8 cellular contexts compared by ENCODE assay signal in genomic region chrX:154436290-154436596, GRCh38. TPM values are rescaled to one million over a fixed set of nuclear protein-coding genes. Genes with fewer than 3 reads are reported as not detected.
DNase-seq lines count a peak whose midpoint lies in the region; ATAC-seq, FAIRE-seq and TF ChIP-seq lines count a peak whose summit lies in the region.

No MANE protein-coding gene starts in this region.

- no peak overlapping the region for H3K56ac ChIP-seq in H1 (replicated peaks; ENCODE audit: insufficient read length, low read depth, low read length)

- H3K14ac ChIP-seq in H1 (ENCODE audit: insufficient read length) (no peak overlapping the region), trophoblast cell (ENCODE audit: low read length) (no peak overlapping the region)

- no peak overlapping the region for H4K5ac ChIP-seq in H1 (ENCODE audit: insufficient read length, low read depth, low read length)

- H4K20me1 ChIP-seq in DOHH2 (ENCODE audit: control insufficient read depth, insufficient read depth, low read depth, low read length) (no peaks in the 10 kb centered on the region), OCI-LY3 (ENCODE audit: insufficient read depth, low read length) (no peaks in the 10 kb centered on the region), H1 (replicated peaks in 1 of 2; ENCODE audit: control insufficient read depth in 1 of 2, insufficient read depth in 2 of 2, low read length in 2 of 2) (peaks cover 0 to 13% of the 10 kb centered on the region in 2 experiments)

- H3K4me2 ChIP-seq in DOHH2 (ENCODE audit: low read length) (peak overlapping the region; percentile 53), OCI-LY3 (ENCODE audit: low read length) (peak overlapping the region; percentile 53), H1 (ENCODE audit: insufficient read depth in 1 of 2, low read depth in 2 of 2, low read length in 2 of 2) (peak overlapping the region; percentile 42 to 66), trophoblast cell (ENCODE audit: low read length) (peak overlapping the region; percentile 71)

- H2AFZ ChIP-seq in OCI-LY3 (ENCODE audit: low read depth, low read length) (no peak overlapping the region), H1 (ENCODE audit: low read length) (no peak overlapping the region), trophoblast cell (ENCODE audit: insufficient read depth, low read length, poor library complexity) (no peak overlapping the region)

- 23% methylated on average over 20 of the region's 20 CpGs; no CpG with 5 or more reads in 1 of the 2 experiments for WGBS in H1 (ENCODE audit: extremely low coverage in 1 of 2, insufficient coverage in 1 of 2, insufficient read length in 1 of 2, insufficient replicate concordance in 2 of 2, low coverage in 1 of 2, low lambda C conversion rate in 2 of 2, missing lambda C conversion rate in 1 of 2), 2 experiments
- no CpG with 5 or more reads among the region's 20 CpGs for WGBS in trophoblast cell (ENCODE audit: extremely low coverage, insufficient coverage, insufficient read length)

- H2AK5ac ChIP-seq in H1 (ENCODE audit: low read depth, low read length) (no peak overlapping the region), trophoblast cell (ENCODE audit: low read length) (peak overlapping the region; percentile 18)

- no peak for TF ChIP-seq EP300 in H1 (IDR thresholded peaks at IDR 0.05; ENCODE audit: borderline replicate concordance in 1 of 2, low read depth in 2 of 2, low read length in 2 of 2)

- H2BK120ac ChIP-seq in H1 (replicated peaks; ENCODE audit: low read depth, low read length) (no peak overlapping the region), trophoblast cell (ENCODE audit: insufficient read depth, low read length, poor library complexity) (no peak overlapping the region)

- H3K79me2 ChIP-seq in DOHH2 (ENCODE audit: control insufficient read depth, low read length) (peaks cover 23% of the 10 kb centered on the region), OCI-LY3 (ENCODE audit: low read length) (peaks cover 21% of the 10 kb centered on the region), H1 (ENCODE audit: control insufficient read depth in 1 of 2, insufficient read depth in 2 of 2, low read length in 2 of 2) (peaks cover 0 to 17% of the 10 kb centered on the region in 2 experiments; a peak in 2 of 4 replicates), trophoblast cell (ENCODE audit: control insufficient read depth, insufficient read depth, low read length, poor library complexity) (peaks cover 16% of the 10 kb centered on the region)

- H3K79me1 ChIP-seq in H1 (ENCODE audit: low read depth, low read length) (no peaks in the 10 kb centered on the region), trophoblast cell (ENCODE audit: low read length) (peaks cover 10% of the 10 kb centered on the region)

- FAIRE-seq in H1 (lab: Jason Lieb, UNC), result no peak

- H3K18ac ChIP-seq in H1 (ENCODE audit: extremely low read depth, low read length) (no peak overlapping the region), trophoblast cell (ENCODE audit: low read length) (peak overlapping the region; percentile 29)

- H3K27me3 ChIP-seq in DOHH2 (ENCODE audit: control insufficient read depth, low read length) (no peaks in the 10 kb centered on the region), OCI-LY3 (ENCODE audit: low read depth, low read length) (no peaks in the 10 kb centered on the region), H1 (replicated peaks in 1 of 4; ENCODE audit: control insufficient read depth in 3 of 4, extremely low read depth in 1 of 4, insufficient read depth in 3 of 4, low read length in 3 of 4) (no peaks in the 10 kb centered on the region), trophoblast cell (ENCODE audit: insufficient read depth, low read length) (no peaks in the 10 kb centered on the region)

- H3K27ac ChIP-seq in DOHH2 (ENCODE audit: low read depth, low read length) (no peak overlapping the region), OCI-LY3 (ENCODE audit: low read length) (no peak overlapping the region), H1 (ENCODE audit: low read depth, low read length) (no peak overlapping the region), trophoblast cell (ENCODE audit: low read depth, low read length) (peak overlapping the region; percentile 34)

- no peak for TF ChIP-seq CTCF in DOHH2 (IDR thresholded peaks at IDR 0.05; ENCODE audit: low read depth, low read length, poor library complexity, severe bottlenecking)
- no peak for TF ChIP-seq CTCF in OCI-LY3 (IDR thresholded peaks at IDR 0.05; ENCODE audit: low read depth, low read length)
- TF ChIP-seq CTCF in H1 (IDR thresholded peaks at IDR 0.05; ENCODE audit: control extremely low read depth in 1 of 3, insufficient read depth in 1 of 3, low read depth in 1 of 3, low read length in 3 of 3), result no peak

- TF ChIP-seq POLR2A in H1 (IDR thresholded peaks at IDR 0.05; ENCODE audit: control extremely low read depth in 1 of 2, low read depth in 2 of 2, low read length in 2 of 2), result no peak

- H2BK12ac ChIP-seq in H1 (ENCODE audit: low read depth, low read length) (no peak overlapping the region), trophoblast cell (ENCODE audit: low read length) (no peak overlapping the region)

- H4K8ac ChIP-seq in H1 (ENCODE audit: extremely low read depth, insufficient read depth, low read length) (peak overlapping the region; percentile 51; the same call in 1 of the 2 replicates), trophoblast cell (ENCODE audit: low read depth, low read length) (peak overlapping the region; percentile 54)

- no peak overlapping the region for H3K9ac ChIP-seq in OCI-LY3 (ENCODE audit: low read length)
- peak overlapping the region in 2 of 4 experiments; percentile 5 to 51; a peak in 1 of 7 replicates for H3K9ac ChIP-seq in H1 (replicated peaks in 1 of 4; ENCODE audit: extremely low read depth in 1 of 4, low read depth in 3 of 4, low read length in 3 of 4)
- no peak overlapping the region for H3K9ac ChIP-seq in trophoblast cell (ENCODE audit: low read length)

- H4K12ac ChIP-seq in trophoblast cell (ENCODE audit: low read depth, low read length), result peak overlapping the region; percentile 64

- ATAC-seq in HG02759 (IDR thresholded peaks at IDR 0.05; ENCODE audit: unreplicated experiment), result no peak
- ATAC-seq in HG03025 (IDR thresholded peaks at IDR 0.05; ENCODE audit: low FRiP score, unreplicated experiment), result no peak

- H3K4me3 ChIP-seq in DOHH2 (ENCODE audit: low read length), result peak overlapping the region; percentile 54
- H3K4me3 ChIP-seq in OCI-LY3 (ENCODE audit: low read length), result peak overlapping the region; percentile 60
- H3K4me3 ChIP-seq in H1 (ENCODE audit: extremely low read depth in 1 of 4, insufficient read depth in 2 of 4, low read depth in 3 of 4, low read length in 4 of 4), result peak overlapping the region; percentile 30 to 63 (median 34); a peak in 7 of 8 replicates
- H3K4me3 ChIP-seq in trophoblast cell (ENCODE audit: low read depth, low read length), result peak overlapping the region; percentile 61

- H2BK5ac ChIP-seq in H1 (ENCODE audit: low read depth, low read length), result no peak overlapping the region
- H2BK5ac ChIP-seq in trophoblast cell (ENCODE audit: low read depth, low read length, poor library complexity), result no peak overlapping the region

- H3K23me2 ChIP-seq in H1 (ENCODE audit: low read depth, low read length), result peaks cover 2% of the 10 kb centered on the region; the same call in 1 of the 2 replicates

- TF ChIP-seq RAD21 in H1 (IDR thresholded peaks at IDR 0.05 in 1 of 2, conservative IDR thresholded peaks at IDR 0.05 in 1 of 2; ENCODE audit: low read depth in 2 of 2, low read length in 2 of 2), result no peak

- peaks cover 10% of the 10 kb centered on the region for H3K36me3 ChIP-seq in DOHH2 (ENCODE audit: control insufficient read depth, low read length)
- H3K36me3 ChIP-seq in OCI-LY3 (replicated peaks; ENCODE audit: low read depth, low read length), result peaks cover 12% of the 10 kb centered on the region
- peaks cover 0 to 30% (median 14%) of the 10 kb centered on the region in 4 experiments; a peak in 6 of 8 replicates for H3K36me3 ChIP-seq in H1 (ENCODE audit: control insufficient read depth in 2 of 4, insufficient read depth in 4 of 4, low read length in 3 of 4)
- H3K36me3 ChIP-seq in trophoblast cell (ENCODE audit: control insufficient read depth in 1 of 2, insufficient read depth in 2 of 2, low read length in 2 of 2), result peaks cover 71 to 72% of the 10 kb centered on the region in 2 experiments

- no peaks in the 10 kb centered on the region for H3K9me2 ChIP-seq in DOHH2 (replicated peaks; ENCODE audit: control insufficient read depth, low read length)

- no peaks in the 10 kb centered on the region for H3K9me3 ChIP-seq in DOHH2 (ENCODE audit: control insufficient read depth, insufficient read depth, low read length)
- no peaks in the 10 kb centered on the region for H3K9me3 ChIP-seq in OCI-LY3 (ENCODE audit: insufficient read depth, low read length)
- H3K9me3 ChIP-seq in H1 (ENCODE audit: insufficient read depth in 2 of 2, low read depth in 1 of 2, low read length in 1 of 2), result no peaks in the 10 kb centered on the region
- no peaks in the 10 kb centered on the region for H3K9me3 ChIP-seq in trophoblast cell (ENCODE audit: insufficient read depth, low read depth, low read length)

- H3K4ac ChIP-seq in H1 (replicated peaks; ENCODE audit: insufficient read length, low read depth, low read length) (no peak overlapping the region), trophoblast cell (ENCODE audit: low read depth, low read length) (peak overlapping the region; percentile 17)

- no peaks in the 10 kb centered on the region for H3F3A ChIP-seq in DOHH2 (ENCODE audit: control insufficient read depth, insufficient read depth)

- H4K91ac ChIP-seq in H1 (replicated peaks; ENCODE audit: insufficient read length, low read length) (no peak overlapping the region), trophoblast cell (ENCODE audit: low read depth, low read length) (peak overlapping the region; percentile 19)

- no peak for DNase-seq in H1 (ENCODE audit: low read depth in 1 of 2, low spot score in 2 of 2)
- no peak for DNase-seq in trophoblast cell
- no peak for DNase-seq in HT-29 (ENCODE audit: low spot score)
- no peak for DNase-seq in AG08396 (ENCODE audit: low spot score)

- no peak overlapping the region for H2BK15ac ChIP-seq in H1 (ENCODE audit: low read length)

- no peak overlapping the region for H2BK20ac ChIP-seq in H1 (ENCODE audit: low read length)

- CTCF ChIA-PET in H1 (lab: Charles Lee; ENCODE audit: partially characterized antibody), result no interaction called here

- H3K23ac ChIP-seq in H1 (ENCODE audit: insufficient read length), result no peak overlapping the region
- no peak overlapping the region for H3K23ac ChIP-seq in trophoblast cell (ENCODE audit: low read length)

- POLR2A ChIA-PET in H1 (lab: Charles Lee; ENCODE audit: partially characterized antibody), result interaction anchor here (2.2 to 2.6 kb wide), 2 partner anchors 11 to 36 kb away, joined by 8 to 9 read pairs; no protein-coding TSS in a partner anchor

- H3K4me1 ChIP-seq in DOHH2 (ENCODE audit: control insufficient read depth, low read length), result peaks cover 12% of the 10 kb centered on the region
- peaks cover 9% of the 10 kb centered on the region for H3K4me1 ChIP-seq in OCI-LY3 (ENCODE audit: low read length)
- H3K4me1 ChIP-seq in H1 (replicated peaks in 1 of 4; ENCODE audit: control insufficient read depth in 3 of 4, insufficient read depth in 4 of 4, low read length in 3 of 4), result peaks cover 0 to 6% (median 4%) of the 10 kb centered on the region in 4 experiments; a peak in 6 of 7 replicates
- H3K4me1 ChIP-seq in trophoblast cell (ENCODE audit: control insufficient read depth in 1 of 2, insufficient read depth in 2 of 2, low read length in 2 of 2), result peaks cover 10% of the 10 kb centered on the region in 2 experiments

RNA-seq across cellular contexts. Expression of gene GDI1, which starts 0.7 kb away (rescaled TPM):
- total RNA-seq in H1 (2021; fragmentation: NEBNext Ultra II Directional; extraction: Animal tissue kit (Norgen Biotek cat#: 25700)), result 83.1 and 85.8 TPM in 2 replicates
- 136 and 186 TPM in 2 replicates for polyA plus RNA-seq in H1 (2011; rRNA removed)
- polyA plus RNA-seq in H1 (2011; cell fraction: cytosol; rRNA removed), result 165 TPM
- polyA plus RNA-seq in H1 (2011; cell fraction: nucleus; rRNA removed), result 503 TPM
- 116 to 127 TPM (median 122 TPM) in 4 replicates for polyA plus RNA-seq in H1 (2012, experiment 1 of 2)
- 79.9 TPM for polyA plus RNA-seq in H1 (2012, experiment 2 of 2)
- polyA plus RNA-seq in H1 (2013, experiment 1 of 2), result 74.8 TPM
- 69.1 TPM for polyA plus RNA-seq in H1 (2013, experiment 2 of 2)
- polyA minus RNA-seq in H1 (2011; rRNA and poly(A)+ RNA removed), result 62.8 and 81.4 TPM in 2 replicates
- polyA minus RNA-seq in H1 (2011; cell fraction: cytosol; rRNA and poly(A)+ RNA removed), result 44.6 TPM
- polyA minus RNA-seq in H1 (2011; cell fraction: nucleus; rRNA and poly(A)+ RNA removed), result 75.4 TPM
- 125 and 126 TPM in 2 replicates for polyA plus RNA-seq in trophoblast cell (2013)
- total RNA-seq in HT-29 (2014; rRNA removed; shearing (Covaris generic)), result 124 and 128 TPM in 2 replicates

RNA-seq across cellular contexts. Expression of gene FAM50A, which starts 7.7 kb away (rescaled TPM):
- total RNA-seq in H1 (2021; fragmentation: NEBNext Ultra II Directional; extraction: Animal tissue kit (Norgen Biotek cat#: 25700)), result 48.7 and 51.7 TPM in 2 replicates
- polyA plus RNA-seq in H1 (2011; rRNA removed), result 30.7 and 37.2 TPM in 2 replicates
- polyA plus RNA-seq in H1 (2011; cell fraction: cytosol; rRNA removed), result 57.1 TPM
- 103 TPM for polyA plus RNA-seq in H1 (2011; cell fraction: nucleus; rRNA removed)
- 65.9 to 91.2 TPM (median 85.8 TPM) in 4 replicates for polyA plus RNA-seq in H1 (2012, experiment 1 of 2)
- 36.4 TPM for polyA plus RNA-seq in H1 (2012, experiment 2 of 2)
- 38.4 TPM for polyA plus RNA-seq in H1 (2013, experiment 1 of 2)
- 36.4 TPM for polyA plus RNA-seq in H1 (2013, experiment 2 of 2)
- 22.8 and 27.4 TPM in 2 replicates for polyA minus RNA-seq in H1 (2011; rRNA and poly(A)+ RNA removed)
- polyA minus RNA-seq in H1 (2011; cell fraction: cytosol; rRNA and poly(A)+ RNA removed), result 20.4 TPM
- 30.7 TPM for polyA minus RNA-seq in H1 (2011; cell fraction: nucleus; rRNA and poly(A)+ RNA removed)
- polyA plus RNA-seq in trophoblast cell (2013), result 90.4 and 92.5 TPM in 2 replicates
- total RNA-seq in HT-29 (2014; rRNA removed; shearing (Covaris generic)), result 103 and 107 TPM in 2 replicates

RNA-seq across cellular contexts. Expression of gene ATP6AP1, which starts 7.8 kb away (rescaled TPM):
- total RNA-seq in H1 (2021; fragmentation: NEBNext Ultra II Directional; extraction: Animal tissue kit (Norgen Biotek cat#: 25700)), result 44.6 and 46.7 TPM in 2 replicates
- polyA plus RNA-seq in H1 (2011; rRNA removed), result 80.8 and 87.8 TPM in 2 replicates
- polyA plus RNA-seq in H1 (2011; cell fraction: cytosol; rRNA removed), result 58.9 TPM
- 94.7 TPM for polyA plus RNA-seq in H1 (2011; cell fraction: nucleus; rRNA removed)
- 46.4 to 57.5 TPM (median 56.2 TPM) in 4 replicates for polyA plus RNA-seq in H1 (2012, experiment 1 of 2)
- 65.0 TPM for polyA plus RNA-seq in H1 (2012, experiment 2 of 2)
- 70.2 TPM for polyA plus RNA-seq in H1 (2013, experiment 1 of 2)
- 69.9 TPM for polyA plus RNA-seq in H1 (2013, experiment 2 of 2)
- 45.2 and 52.0 TPM in 2 replicates for polyA minus RNA-seq in H1 (2011; rRNA and poly(A)+ RNA removed)
- 37.4 TPM for polyA minus RNA-seq in H1 (2011; cell fraction: cytosol; rRNA and poly(A)+ RNA removed)
- polyA minus RNA-seq in H1 (2011; cell fraction: nucleus; rRNA and poly(A)+ RNA removed), result 21.0 TPM
- polyA plus RNA-seq in trophoblast cell (2013), result 124 and 130 TPM in 2 replicates
- 162 and 181 TPM in 2 replicates for total RNA-seq in HT-29 (2014; rRNA removed; shearing (Covaris generic))

RNA-seq across cellular contexts. Expression of gene PLXNA3, which starts 21.8 kb away (rescaled TPM):
- total RNA-seq in H1 (2021; fragmentation: NEBNext Ultra II Directional; extraction: Animal tissue kit (Norgen Biotek cat#: 25700)), result 18.2 and 23.5 TPM in 2 replicates
- polyA plus RNA-seq in H1 (2011; rRNA removed), result 10.7 and 23.5 TPM in 2 replicates
- polyA plus RNA-seq in H1 (2011; cell fraction: cytosol; rRNA removed), result 8.6 TPM
- 114 TPM for polyA plus RNA-seq in H1 (2011; cell fraction: nucleus; rRNA removed)
- 10.0 to 23.3 TPM (median 21.7 TPM) in 4 replicates for polyA plus RNA-seq in H1 (2012, experiment 1 of 2)
- polyA plus RNA-seq in H1 (2012, experiment 2 of 2), result 6.6 TPM
- 12.6 TPM for polyA plus RNA-seq in H1 (2013, experiment 1 of 2)
- polyA plus RNA-seq in H1 (2013, experiment 2 of 2), result 9.0 TPM
- 7.2 and 16.0 TPM in 2 replicates for polyA minus RNA-seq in H1 (2011; rRNA and poly(A)+ RNA removed)
- 7.0 TPM for polyA minus RNA-seq in H1 (2011; cell fraction: cytosol; rRNA and poly(A)+ RNA removed)
- polyA minus RNA-seq in H1 (2011; cell fraction: nucleus; rRNA and poly(A)+ RNA removed), result 31.5 TPM
- polyA plus RNA-seq in trophoblast cell (2013), result 43.5 and 48.7 TPM in 2 replicates
- 33.6 and 40.8 TPM in 2 replicates for total RNA-seq in HT-29 (2014; rRNA removed; shearing (Covaris generic))

RNA-seq across cellular contexts. Expression of gene TAFAZZIN, which starts 24.9 kb away (rescaled TPM):
- total RNA-seq in H1 (2021; fragmentation: NEBNext Ultra II Directional; extraction: Animal tissue kit (Norgen Biotek cat#: 25700)), result 23.9 and 25.3 TPM in 2 replicates
- polyA plus RNA-seq in H1 (2011; rRNA removed), result 28.6 and 42.8 TPM in 2 replicates
- polyA plus RNA-seq in H1 (2011; cell fraction: cytosol; rRNA removed), result 41.9 TPM
- 150 TPM for polyA plus RNA-seq in H1 (2011; cell fraction: nucleus; rRNA removed)
- polyA plus RNA-seq in H1 (2012, experiment 1 of 2), result 23.5 to 41.0 TPM (median 34.1 TPM) in 4 replicates
- 26.1 TPM for polyA plus RNA-seq in H1 (2012, experiment 2 of 2)
- polyA plus RNA-seq in H1 (2013, experiment 1 of 2), result 28.9 TPM
- polyA plus RNA-seq in H1 (2013, experiment 2 of 2), result 26.1 TPM
- 13.4 and 17.8 TPM in 2 replicates for polyA minus RNA-seq in H1 (2011; rRNA and poly(A)+ RNA removed)
- 19.6 TPM for polyA minus RNA-seq in H1 (2011; cell fraction: cytosol; rRNA and poly(A)+ RNA removed)
- 34.1 TPM for polyA minus RNA-seq in H1 (2011; cell fraction: nucleus; rRNA and poly(A)+ RNA removed)
- 14.4 and 14.7 TPM in 2 replicates for polyA plus RNA-seq in trophoblast cell (2013)
- total RNA-seq in HT-29 (2014; rRNA removed; shearing (Covaris generic)), result 60.3 and 80.6 TPM in 2 replicates
